Comparison of ENCODE assay signal across 24 cellular contexts in genomic region chr6:160202411-160202810, GRCh38. TPM values are rescaled to one million over a fixed set of nuclear protein-coding genes. Genes with fewer than 3 reads are reported as not detected.
"Had no signal": no experiment of that assay in that cellular context is flagged by ENCODE, and none has a peak within 500 bp of the region (broad histone marks: within the 10 kb centered on the region; RNA-seq: fewer than 3 reads in every experiment).

No MANE protein-coding gene starts in this region.

- H3K27me3 ChIP-seq: brain microvascular endothelial cell, transverse colon, vagina had no signal

- H3K4me3 ChIP-seq: lower lobe of right lung, skin epidermis, transverse colon, vagina had no signal

- H3K36me3 ChIP-seq: brain microvascular endothelial cell, lower lobe of right lung, transverse colon, vagina had no signal

- H3K4me1 ChIP-seq: lower lobe of right lung had no signal

- H3K4me3 Mint-ChIP-seq: activated CD8-positive, alpha-beta memory T cell treated with anti-CD3 and anti-CD28 coated beads, Interleukin-2, amount 10 ng/mL, durations not matched to agents 7 days and 5 days; activated naive CD4-positive, alpha-beta T cell treated with anti-CD3 and anti-CD28 coated beads, Interleukin-2, amount 50 U/mL, for 24 hours; activated T-cell treated with anti-CD3 and anti-CD28 coated beads, Interleukin-2, amount 50 U/mL, for 4 hours; dendritic cell treated with granulocyte-macrophage colony-stimulating factor and Interleukin-4, amounts not matched to agents 40 ng/mL and 50 ng/mL, for 4 days; effector memory CD8-positive, alpha-beta T cell; neural crest cell; stimulated activated naive B cell treated with anti-CD40 and anti-IgM and Interleukin-4, amounts not matched to agents 10 μg/mL and 1 μg/mL and 100 μg/mL, for 72 hours had no signal

- H3K27ac Mint-ChIP-seq: activated CD8-positive, alpha-beta memory T cell treated with anti-CD3 and anti-CD28 coated beads, Interleukin-2, amount 10 ng/mL, durations not matched to agents 7 days and 5 days; activated naive CD4-positive, alpha-beta T cell treated with anti-CD3 and anti-CD28 coated beads, Interleukin-2, amount 50 U/mL, for 24 hours; dendritic cell treated with granulocyte-macrophage colony-stimulating factor and Interleukin-4, amounts not matched to agents 40 ng/mL and 50 ng/mL, for 4 days; effector memory CD8-positive, alpha-beta T cell; stimulated activated naive B cell treated with anti-CD40 and anti-IgM and Interleukin-4, amounts not matched to agents 10 μg/mL and 1 μg/mL and 100 μg/mL, for 72 hours had no signal

- ATAC-seq: activated CD8-positive, alpha-beta memory T cell treated with anti-CD3 and anti-CD28 coated beads, Interleukin-2, amount 10 ng/mL, durations not matched to agents 7 days and 5 days; activated T-cell treated with anti-CD3 and anti-CD28 coated beads, Interleukin-2, amount 50 U/mL, for 4 hours; effector memory CD8-positive, alpha-beta T cell; left cardiac atrium; lower lobe of right lung; stimulated activated naive B cell treated with anti-CD40 and anti-IgM and Interleukin-4, amounts not matched to agents 10 μg/mL and 1 μg/mL and 100 μg/mL, for 72 hours had no signal

- H3K4me1 Mint-ChIP-seq: activated CD8-positive, alpha-beta memory T cell treated with anti-CD3 and anti-CD28 coated beads, Interleukin-2, amount 10 ng/mL, durations not matched to agents 7 days and 5 days; activated naive CD4-positive, alpha-beta T cell treated with anti-CD3 and anti-CD28 coated beads, Interleukin-2, amount 50 U/mL, for 24 hours; stimulated activated naive B cell treated with anti-CD40 and anti-IgM and Interleukin-4, amounts not matched to agents 10 μg/mL and 1 μg/mL and 100 μg/mL, for 72 hours had no signal

- H3K27ac ChIP-seq: brain microvascular endothelial cell, lower lobe of right lung, skin epidermis, vagina had no signal

- H3K27me3 Mint-ChIP-seq: activated CD8-positive, alpha-beta memory T cell treated with anti-CD3 and anti-CD28 coated beads, Interleukin-2, amount 10 ng/mL, durations not matched to agents 7 days and 5 days; dendritic cell treated with granulocyte-macrophage colony-stimulating factor and Interleukin-4, amounts not matched to agents 40 ng/mL and 50 ng/mL, for 4 days had no signal

- H3K9me3 Mint-ChIP-seq: activated naive CD4-positive, alpha-beta T cell treated with anti-CD3 and anti-CD28 coated beads, Interleukin-2, amount 50 U/mL, for 24 hours; effector memory CD8-positive, alpha-beta T cell had no signal

- DNase-seq: activated CD4-positive, alpha-beta T cell treated with anti-CD3 and anti-CD28 coated beads for 1 hour; activated CD4-positive, alpha-beta T cell treated with anti-CD3 and anti-CD28 coated beads, Interleukin-2, amount 50 U/mL, for 48 hours; activated CD8-positive, alpha-beta memory T cell treated with anti-CD3 and anti-CD28 coated beads, Interleukin-2, amount 10 ng/mL, durations not matched to agents 7 days and 5 days; activated effector memory CD4-positive, alpha-beta T cell treated with Interleukin-2 at 50 U/mL for 16 hours; activated T-cell treated with anti-CD3 and anti-CD28 coated beads, Interleukin-2, amount 50 U/mL, for 4 hours; amniotic stem cell; brain microvascular endothelial cell; effector memory CD8-positive, alpha-beta T cell; erythroblast; foreskin fibroblast; glutamatergic neuron; left cardiac atrium; lower lobe of right lung; stimulated activated CD4-positive, alpha-beta T cell treated with anti-CD3 and anti-CD28 coated beads, Interleukin-15, amount 100 ng/mL, for 24 hours; stimulated activated CD4-positive, alpha-beta T cell treated with anti-CD3 and anti-CD28 coated beads, Interleukin-4, amount 100 ng/mL, for 1 hour; stimulated activated naive B cell treated with anti-CD40 and anti-IgM and Interleukin-4, amounts not matched to agents 10 μg/mL and 1 μg/mL and 100 μg/mL, for 72 hours; transverse colon had no signal

- H3K36me3 Mint-ChIP-seq: activated CD8-positive, alpha-beta memory T cell treated with anti-CD3 and anti-CD28 coated beads, Interleukin-2, amount 10 ng/mL, durations not matched to agents 7 days and 5 days; stimulated activated naive B cell treated with anti-CD40 and anti-IgM and Interleukin-4, amounts not matched to agents 10 μg/mL and 1 μg/mL and 100 μg/mL, for 72 hours had no signal

- H3K9me3 ChIP-seq: transverse colon, vagina had no signal

RNA-seq across cellular contexts. Expression of gene SLC22A2, which starts 56.2 kb away (rescaled TPM):
- total RNA-seq: activated CD8-positive, alpha-beta memory T cell treated with anti-CD3 and anti-CD28 coated beads, Interleukin-2, amount 10 ng/mL, durations not matched to agents 7 days and 5 days; activated T-cell treated with anti-CD3 and anti-CD28 coated beads, Interleukin-2, amount 50 U/mL, for 4 hours; left cardiac atrium; lower lobe of right lung; neural crest cell; subcutaneous adipose tissue; T-helper 1 cell treated with Interleukin-12 subunit alpha and Interleukin-12 subunit beta and Interleukin-4 antibody, amounts not matched to agents 30 ng/mL and 1 ng/mL, for 36 hours; transverse colon; vagina had no signal
